8 cellular contexts compared by ENCODE assay signal in genomic region chr7:152463714-152464311, GRCh38. TPM values are rescaled to one million over a fixed set of nuclear protein-coding genes. Genes with fewer than 3 reads are reported as not detected.
DNase-seq lines count a peak whose midpoint lies in the region; ATAC-seq, FAIRE-seq and TF ChIP-seq lines count a peak whose summit lies in the region.

No MANE protein-coding gene starts in this region.

- TF ChIP-seq EP300 in upper lobe of left lung (IDR thresholded peaks at IDR 0.05): peak in 2 of 4 donors; percentile 47 to 95

- intact Hi-C loops in adrenal gland (cut with DNase I) (no loop called here), heart right ventricle (cut with DNase I) (loop anchor here in 6 of 10 donors (1.0 to 10.0 kb wide), 7 partner anchors 27 to 213 kb away; partner anchors contain the start of genes XRCC2 (in 5 of the 6) and KMT2C (in 3 of the 6)), posterior cingulate gyrus (cut with DNase I) (loop anchor here (1.0 to 5.0 kb wide), 4 partner anchors 28 to 293 kb away; partner anchors contain the start of genes ACTR3B, KMT2C and XRCC2)

- peaks cover 14 to 27% of the 10 kb centered on the region in 2 donors for H3K4me1 ChIP-seq in adrenal gland (replicated peaks in 1 of 2)
- H3K4me1 ChIP-seq in heart right ventricle: peaks cover 0 to 34% (median 14%) of the 10 kb centered on the region in 9 donors
- H3K4me1 ChIP-seq in upper lobe of left lung: peaks cover 10 to 21% (median 16%) of the 10 kb centered on the region in 4 donors

- peak overlapping the region; percentile 97 to 100 (median 100) for H3K27ac ChIP-seq in adrenal gland
- H3K27ac ChIP-seq in heart right ventricle: peak overlapping the region; percentile 99 to 100 (median 100)
- H3K27ac ChIP-seq in upper lobe of left lung: peak overlapping the region; percentile 99 to 100 (median 100)

- TF ChIP-seq CTCF in adrenal gland (IDR thresholded peaks at IDR 0.05): no peak
- no peak for TF ChIP-seq CTCF in heart right ventricle (IDR thresholded peaks at IDR 0.05)
- TF ChIP-seq CTCF in upper lobe of left lung (IDR thresholded peaks at IDR 0.05): no peak

- H3K36me3 ChIP-seq in adrenal gland (replicated peaks in 1 of 2) (no peaks in the 10 kb centered on the region), heart right ventricle (no peaks in the 10 kb centered on the region), upper lobe of left lung (no peaks in the 10 kb centered on the region)

- H3K9me3 ChIP-seq in adrenal gland (replicated peaks in 1 of 3) (no peaks in the 10 kb centered on the region), heart right ventricle (no peaks in the 10 kb centered on the region), upper lobe of left lung (no peaks in the 10 kb centered on the region)

- H3K27me3 ChIP-seq in adrenal gland (no peaks in the 10 kb centered on the region), heart right ventricle (no peaks in the 10 kb centered on the region), upper lobe of left lung (no peaks in the 10 kb centered on the region)

- peak; percentile 95 for FAIRE-seq in GM12892 (lab: Jason Lieb, UNC)

- WGBS in adrenal gland, 4 donors: 1 to 2% (median 2%) methylated on average over 19 to 70 of the region's 70 CpGs; no CpG with 5 or more reads in 1 of the 4 donors
- WGBS in heart right ventricle, 2 donors: 0 to 1% methylated on average over 36 to 69 of the region's 70 CpGs
- 0% methylated on average over 8 to 17 of the region's 70 CpGs for WGBS in upper lobe of left lung, 2 donors

- peak overlapping the region; percentile 63 to 98 (median 94) for H3K4me3 ChIP-seq in adrenal gland
- peak overlapping the region; percentile 87 to 99 (median 94) for H3K4me3 ChIP-seq in heart right ventricle
- H3K4me3 ChIP-seq in upper lobe of left lung: peak overlapping the region; percentile 84 to 97 (median 92)

- ATAC-seq in HG02840 (IDR thresholded peaks at IDR 0.05; ENCODE audit: low FRiP score, unreplicated experiment): peak; percentile 91
- peak; percentile 93 to 99 (median 98) for ATAC-seq in heart right ventricle
- peak; percentile 97 to 100 for ATAC-seq in upper lobe of left lung (ENCODE audit: low FRiP score in 2 of 2)

- DNase-seq in GM12892 (ENCODE audit: insufficient read length) (peak; percentile 96), NCI-H1436 (lab: John Stamatoyannopoulos, UW) (peak; percentile 99), SW480 (ENCODE audit: low spot score) (peak; percentile 97), adrenal gland (peak; percentile 100), heart right ventricle (peak; percentile 100), posterior cingulate gyrus (peak; percentile 100), upper lobe of left lung (peak; percentile 100)

- peak; percentile 78 for TF ChIP-seq POLR2A in GM12892 (IDR thresholded peaks at IDR 0.05; ENCODE audit: low read depth, low read length)
- TF ChIP-seq POLR2A in adrenal gland (IDR thresholded peaks at IDR 0.05): peak; percentile 89 to 92
- peak in 3 of 4 donors; percentile 92 to 98 (median 98) for TF ChIP-seq POLR2A in upper lobe of left lung (IDR thresholded peaks at IDR 0.05)

RNA-seq across cellular contexts. Expression of gene KMT2C, which starts 28.0 kb away (rescaled TPM):
- 23.3 TPM for polyA plus RNA-seq in GM12892 (2012; ENCODE audit: missing spikeins)
- 100 to 1,000 TPM in 1 of 8 donors, 10 to 100 TPM in 7; 35.8 to 105 (median 69.9) TPM for total RNA-seq in adrenal gland
- polyA plus RNA-seq in adrenal gland: 10 to 100 TPM in 2 of 3 donors, 1 to 10 TPM in 1; 6.9 to 27.4 (median 16.9) TPM
- total RNA-seq in heart right ventricle: 10 to 100 TPM; 31.3 to 54.3 (median 47.5) TPM
- 10 to 100 TPM in 1 of 2 donors, 1 to 10 TPM in 1; 5.5 to 14.6 TPM for polyA plus RNA-seq in heart right ventricle
- 100 to 1,000 TPM in 1 of 6 donors, 10 to 100 TPM in 5; 60.5 to 108 (median 85.0) TPM for total RNA-seq in upper lobe of left lung

Comparison
In these comparisons a context has a peak if more than half of its experiments do, and no peak if none do; other contexts are left out.
1. Peak in every context shown above with its lines: DNase-seq, ATAC-seq, H3K4me3 ChIP-seq and H3K27ac ChIP-seq.
2. intact Hi-C loops: an anchor here in heart right ventricle (1.0 to 10.0 kb wide) and posterior cingulate gyrus (1.0 to 5.0 kb wide); none called in adrenal gland.